1 cellular context compared by ENCODE assay signal in the genomic region with DNA sequence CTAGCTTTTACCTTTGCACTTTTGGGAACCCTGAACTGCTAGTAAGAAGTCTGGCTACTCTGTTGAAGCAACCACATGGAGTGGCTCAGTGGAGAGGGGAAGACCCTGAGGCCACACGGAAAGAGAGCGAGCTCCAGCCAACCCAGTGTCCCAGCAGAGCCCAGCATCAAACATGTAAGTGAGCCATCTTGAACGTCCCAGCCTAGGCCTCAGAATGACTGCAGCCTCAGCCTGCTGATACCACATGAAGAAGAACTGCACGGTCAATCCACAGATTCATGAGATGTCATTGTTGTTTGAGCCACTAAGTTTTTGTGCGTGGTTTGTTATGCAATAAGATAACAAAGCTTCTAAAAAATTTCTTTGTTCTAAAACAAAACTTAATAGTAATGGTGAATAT.
TF ChIP-seq lines count a peak whose summit lies in the region.

No MANE protein-coding gene starts in this region.

TF ChIP-seq in GM23338, 12 proteins besides CTCF, POLR2A, EP300 and RAD21:
- TF ChIP-seq ZNF462 (CRISPR knock-in tag; IDR thresholded peaks at IDR 0.05) (no peak), ETS1 (IDR thresholded peaks at IDR 0.05) (no peak), ZNF331 (CRISPR knock-in tag; IDR thresholded peaks at IDR 0.05; ENCODE audit: low read depth) (no peak), CREB1 (CRISPR knock-in tag; IDR thresholded peaks at IDR 0.05; ENCODE audit: low read depth) (no peak), EZH2phosphoT487 (IDR thresholded peaks at IDR 0.05; ENCODE audit: unreplicated experiment) (no peak), ZNF114 (CRISPR knock-in tag; IDR thresholded peaks at IDR 0.05) (no peak), POLR2AphosphoS5 (IDR thresholded peaks at IDR 0.05; ENCODE audit: low read depth) (no peak), JUNB (IDR thresholded peaks at IDR 0.05; ENCODE audit: unreplicated experiment) (no peak), REST (IDR thresholded peaks at IDR 0.05; ENCODE audit: unreplicated experiment) (no peak), STAT1 (IDR thresholded peaks at IDR 0.05; ENCODE audit: unreplicated experiment) (no peak), EZH2 (IDR thresholded peaks at IDR 0.05; ENCODE audit: low read depth, unreplicated experiment) (no peak), NANOG (IDR thresholded peaks at IDR 0.05; ENCODE audit: borderline replicate concordance) (no peak)
